8 cellular contexts compared by ENCODE assay signal in genomic region chr1:237562247-237562823, GRCh38.
DNase-seq lines count a peak whose midpoint lies in the region; ATAC-seq, FAIRE-seq and TF ChIP-seq lines count a peak whose summit lies in the region.

No MANE protein-coding gene starts in this region.

- H3K27me3 Mint-ChIP-seq in activated naive CD8-positive, alpha-beta T cell treated with anti-CD3 and anti-CD28 coated beads, Interleukin-2, amount 50 U/mL, for 24 hours: peaks cover 8% of the 10 kb centered on the region

- H3K4me1 ChIP-seq in tibial nerve: no peaks in the 10 kb centered on the region

- no peak for TF ChIP-seq EP300 in tibial nerve (IDR thresholded peaks at IDR 0.05)

- DNase-seq in D721Med (ENCODE audit: insufficient read length, low spot score) (no peak), NCI-H226 (peak; percentile 4), iPS DF 19.7 (ENCODE audit: low read depth, low spot score) (peak; percentile 40), tibial nerve (ENCODE audit: low spot score in 2 of 2) (peak in 1 of 2 donors; percentile 7)
- DNase-seq in activated naive CD8-positive, alpha-beta T cell treated with anti-CD3 and anti-CD28 coated beads, Interleukin-2, amount 50 U/mL, for 24 hours: no peak
- no peak for DNase-seq in stimulated activated naive CD4-positive, alpha-beta T cell treated with Interleukin-2 at 50 U/mL for 16 hours (lab: John Stamatoyannopoulos, UW)

- TF ChIP-seq POLR2A in tibial nerve (IDR thresholded peaks at IDR 0.05): no peak

- no peaks in the 10 kb centered on the region for H3K36me3 ChIP-seq in tibial nerve

- no peaks in the 10 kb centered on the region for H3K36me3 Mint-ChIP-seq in activated naive CD8-positive, alpha-beta T cell treated with anti-CD3 and anti-CD28 coated beads, Interleukin-2, amount 50 U/mL, for 24 hours (ENCODE audit: low read depth)

- no peak overlapping the region for H3K27ac ChIP-seq in tibial nerve

- no peaks in the 10 kb centered on the region for H3K27me3 ChIP-seq in tibial nerve

- no peaks in the 10 kb centered on the region for H3K4me1 Mint-ChIP-seq in activated naive CD8-positive, alpha-beta T cell treated with anti-CD3 and anti-CD28 coated beads, Interleukin-2, amount 50 U/mL, for 24 hours

- TF ChIP-seq CTCF in D721Med (IDR thresholded peaks at IDR 0.05; ENCODE audit: insufficient read depth, missing control alignments): peak; percentile 84
- TF ChIP-seq CTCF in tibial nerve (IDR thresholded peaks at IDR 0.05): peak; percentile 27 to 59 (median 35)

- ATAC-seq in GM19043 (IDR thresholded peaks at IDR 0.05; ENCODE audit: low read depth, unreplicated experiment): peak; percentile 81
- peak; percentile 78 for ATAC-seq in HG03196 (IDR thresholded peaks at IDR 0.05; ENCODE audit: unreplicated experiment)
- peak; percentile 72 for ATAC-seq in activated naive CD8-positive, alpha-beta T cell treated with anti-CD3 and anti-CD28 coated beads, Interleukin-2, amount 50 U/mL, for 24 hours

- peaks cover 0 to 3% (median 0%) of the 10 kb centered on the region in 4 donors for H3K9me3 ChIP-seq in tibial nerve

- no peak overlapping the region for H3K27ac Mint-ChIP-seq in activated naive CD8-positive, alpha-beta T cell treated with anti-CD3 and anti-CD28 coated beads, Interleukin-2, amount 50 U/mL, for 24 hours

- FAIRE-seq in D721Med (lab: Jason Lieb, UNC): peak; percentile 94

- no peaks in the 10 kb centered on the region for H3K9me3 Mint-ChIP-seq in activated naive CD8-positive, alpha-beta T cell treated with anti-CD3 and anti-CD28 coated beads, Interleukin-2, amount 50 U/mL, for 24 hours

- H3K4me3 ChIP-seq in tibial nerve: no peak overlapping the region

- WGBS in tibial nerve, 2 donors: 58 to 69% methylated on average over 4 of the region's 4 CpGs

- no peak overlapping the region for H3K4me3 Mint-ChIP-seq in activated naive CD8-positive, alpha-beta T cell treated with anti-CD3 and anti-CD28 coated beads, Interleukin-2, amount 50 U/mL, for 24 hours

Comparison
In these comparisons a context has a peak if more than half of its experiments do, and no peak if none do; other contexts are left out.
1. DNase-seq: peak in NCI-H226 (single experiment) and iPS DF 19.7 (single experiment); none in D721Med (single experiment), activated naive CD8-positive, alpha-beta T cell treated with anti-CD3 and anti-CD28 coated beads, Interleukin-2, amount 50 U/mL, for 24 hours (single experiment) and stimulated activated naive CD4-positive, alpha-beta T cell treated with Interleukin-2 at 50 U/mL for 16 hours (single experiment).
2. Peak in every context shown above with its lines, with median percentiles within 50 percentile points of each other: ATAC-seq.